ENCODE assay signal across 12 cellular contexts in the genomic region with DNA sequence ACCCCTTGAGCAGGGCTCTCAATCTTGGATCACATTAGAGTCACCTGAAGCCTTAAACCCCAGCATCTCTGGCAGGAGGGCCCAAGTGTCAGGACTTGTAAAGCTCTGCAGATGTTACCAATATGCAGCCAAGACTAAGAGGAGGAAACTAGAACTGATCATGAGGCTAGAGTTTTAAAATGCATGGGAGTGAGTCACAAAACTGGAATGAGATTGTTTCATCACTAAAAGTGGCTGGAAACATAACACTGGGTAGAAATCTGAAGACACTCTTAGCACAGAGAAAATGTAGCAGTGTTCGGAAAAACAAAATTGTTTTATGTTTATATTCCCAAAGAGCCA.
DNase-seq lines count a peak whose midpoint lies in the region; ATAC-seq and TF ChIP-seq lines count a peak whose summit lies in the region.
"Had no signal": no experiment of that assay in that cellular context is flagged by ENCODE, and none has a peak within 500 bp of the region (broad histone marks: within the 10 kb centered on the region; RNA-seq: fewer than 3 reads in every experiment).

No MANE protein-coding gene starts in this region.

- CTCF ChIA-PET in RWPE1 (lab: Yijun Ruan, JAX): no interaction called here

- H3K4me3 ChIP-seq in fibroblast of pulmonary artery (replicated peaks; ENCODE audit: low read depth, low read length): no peak overlapping the region
- H3K4me3 ChIP-seq: K562, SK-N-MC had no signal

- H3K27ac ChIP-seq in RWPE1: peak overlapping the region; percentile 40; the same call in 1 of the 2 replicates
- H3K27ac ChIP-seq: SK-N-MC had no signal

- peak; percentile 91 for DNase-seq in AG08395 (ENCODE audit: low spot score)
- peak; percentile 62 for DNase-seq in RWPE1 (ENCODE audit: low spot score)
- DNase-seq in fibroblast of pulmonary artery (ENCODE audit: low read depth): peak; percentile 86
- peak; percentile 18 for DNase-seq in non-pigmented ciliary epithelial cell (ENCODE audit: low read depth)
- DNase-seq in cerebellar cortex (ENCODE audit: low spot score): no peak
- DNase-seq in NCI-H2029 treated with DMSO at 0.1 percent for 48 hours (lab: John Stamatoyannopoulos, UW): no peak
- no peak for DNase-seq in RPMI8226
- DNase-seq: activated CD4-positive, alpha-beta memory T cell treated with anti-CD3 and anti-CD28 coated beads for 36 hours; NCI-H446 had no signal

- no peak for TF ChIP-seq CTCF in RWPE1 (conservative IDR thresholded peaks at IDR 0.05; ENCODE audit: low read depth)
- no peak for TF ChIP-seq CTCF in fibroblast of pulmonary artery (IDR thresholded peaks at IDR 0.05; ENCODE audit: low read length, missing control alignments)

- ATAC-seq in GM21423 (IDR thresholded peaks at IDR 0.05; ENCODE audit: unreplicated experiment): no peak

- POLR2A ChIA-PET in RWPE1 (lab: Yijun Ruan, JAX; ENCODE audit: low non-redundant PET): no interaction called here

Comparison
In these comparisons a context has a peak if more than half of its experiments do, and no peak if none do; other contexts are left out.
1. DNase-seq: peak in AG08395 (single experiment), RWPE1 (single experiment), fibroblast of pulmonary artery (single experiment) and non-pigmented ciliary epithelial cell (single experiment); none in cerebellar cortex (single experiment), NCI-H2029 treated with DMSO at 0.1 percent for 48 hours (single experiment) and RPMI8226 (single experiment).